Comparison of ENCODE assay signal across 8 cellular contexts in genomic region chr1:113677250-113678158, GRCh38.
DNase-seq lines count a peak whose midpoint lies in the region; ATAC-seq, FAIRE-seq and TF ChIP-seq lines count a peak whose summit lies in the region.

No MANE protein-coding gene starts in this region.

- CTCF ChIA-PET in CD8-positive, alpha-beta T cell (lab: Charles Lee): interaction anchor here (1.0 to 1.7 kb wide), 7 partner anchors 536 to 961 kb away, joined by 3 to 8 read pairs (median 4); partner anchors contain the start of gene LRIG2
- CTCF ChIA-PET in MCF 10A (lab: Yijun Ruan, JAX): interaction anchor here (0.6 to 12.5 kb wide), 12 partner anchors 9 to 605 kb away, joined by 3 to 153 read pairs (median 3); no protein-coding TSS in a partner anchor

- no peaks in the 10 kb centered on the region for H3K4me1 ChIP-seq in CD8-positive, alpha-beta T cell (ENCODE audit: insufficient read depth, low read length)
- H3K4me1 ChIP-seq in upper lobe of left lung: peaks cover 4 to 8% (median 5%) of the 10 kb centered on the region in 4 donors

- no peak for DNase-seq in CD8-positive, alpha-beta T cell
- DNase-seq in H54 (ENCODE audit: insufficient read length, low spot score) (no peak), NCI-H526 treated with DMSO at 0.1 percent for 48 hours (lab: John Stamatoyannopoulos, UW) (peak; percentile 46), MCF 10A (ENCODE audit: unreplicated experiment) (peak; percentile 52), kidney epithelial cell (ENCODE audit: low read depth) (no peak), upper lobe of left lung (no peak)

- H3K4me3 Mint-ChIP-seq in CD8-positive, alpha-beta T cell: no peak overlapping the region
- H3K4me3 Mint-ChIP-seq in MCF 10A (ENCODE audit: unreplicated experiment): no peak overlapping the region

- FAIRE-seq in H54 (lab: Jason Lieb, UNC): peak; percentile 48

- WGBS in upper lobe of left lung, 2 donors: 39 to 41% methylated on average over 7 of the region's 7 CpGs

- H3K27me3 ChIP-seq in CD8-positive, alpha-beta T cell (ENCODE audit: insufficient read depth, low read length): no peaks in the 10 kb centered on the region
- H3K27me3 ChIP-seq in kidney epithelial cell (ENCODE audit: control insufficient read depth, insufficient read depth, low read length) (no peaks in the 10 kb centered on the region), upper lobe of left lung (no peaks in the 10 kb centered on the region)

- TF ChIP-seq POLR2A in H54 (IDR thresholded peaks at IDR 0.05; ENCODE audit: low read depth, low read length): no peak
- TF ChIP-seq POLR2A in upper lobe of left lung (IDR thresholded peaks at IDR 0.05): no peak

- intact Hi-C loops in CD8-positive, alpha-beta T cell (cut with DNase I, micrococcal nuclease): loop anchor here (1.0 to 10.0 kb wide), 5 partner anchors 537 to 961 kb away; partner anchors contain the start of gene LRIG2 (in 1 of the 2)
- intact Hi-C loops in MCF 10A (cut with micrococcal nuclease): loop anchor here (1.0 to 2.0 kb wide), 3 partner anchors 224 to 537 kb away; partner anchors contain the start of gene MAGI3

- POLR2A ChIA-PET in CD8-positive, alpha-beta T cell (lab: Charles Lee): no interaction called here
- POLR2A ChIA-PET in MCF 10A (lab: Yijun Ruan, JAX): interaction anchor here (0.7 to 2.3 kb wide), 4 partner anchors 225 to 537 kb away, joined by 3 to 8 read pairs (median 3); no protein-coding TSS in a partner anchor

- no peak overlapping the region for H3K27ac ChIP-seq in CD8-positive, alpha-beta T cell (ENCODE audit: low read depth, low read length)
- H3K27ac ChIP-seq in upper lobe of left lung: no peak overlapping the region

- H3K9me3 Mint-ChIP-seq in CD8-positive, alpha-beta T cell: no peaks in the 10 kb centered on the region
- no peaks in the 10 kb centered on the region for H3K9me3 Mint-ChIP-seq in MCF 10A (ENCODE audit: unreplicated experiment)

- no peaks in the 10 kb centered on the region for H3K4me1 Mint-ChIP-seq in CD8-positive, alpha-beta T cell (ENCODE audit: low read depth)
- peaks cover 16% of the 10 kb centered on the region for H3K4me1 Mint-ChIP-seq in MCF 10A (ENCODE audit: insufficient read depth, unreplicated experiment)

- TF ChIP-seq CTCF in CD8-positive, alpha-beta T cell (IDR thresholded peaks at IDR 0.05): peak; percentile 70
- TF ChIP-seq CTCF in MCF 10A (IDR thresholded peaks at IDR 0.05; ENCODE audit: unreplicated experiment) (peak; percentile 50), kidney epithelial cell (IDR thresholded peaks at IDR 0.05; ENCODE audit: insufficient read depth, low read length, poor library complexity, severe bottlenecking) (peak; percentile 32), upper lobe of left lung (IDR thresholded peaks at IDR 0.05) (peak in 5 of 6 experiments; percentile 17 to 49 (median 37))

- no peak for TF ChIP-seq EP300 in upper lobe of left lung (IDR thresholded peaks at IDR 0.05)

- H3K27ac Mint-ChIP-seq in CD8-positive, alpha-beta T cell: no peak overlapping the region
- H3K27ac Mint-ChIP-seq in MCF 10A (ENCODE audit: low read depth, unreplicated experiment): peak overlapping the region; percentile 61

- H3K9me3 ChIP-seq in CD8-positive, alpha-beta T cell (ENCODE audit: low read length): no peaks in the 10 kb centered on the region
- H3K9me3 ChIP-seq in upper lobe of left lung: no peaks in the 10 kb centered on the region

- no peaks in the 10 kb centered on the region for H3K27me3 Mint-ChIP-seq in CD8-positive, alpha-beta T cell (ENCODE audit: low read depth)
- H3K27me3 Mint-ChIP-seq in MCF 10A (ENCODE audit: insufficient read depth, unreplicated experiment): no peaks in the 10 kb centered on the region

- H3K36me3 ChIP-seq in CD8-positive, alpha-beta T cell (ENCODE audit: insufficient read depth, low read length): no peaks in the 10 kb centered on the region
- H3K36me3 ChIP-seq in kidney epithelial cell (ENCODE audit: control insufficient read depth, insufficient read depth, low read length) (no peaks in the 10 kb centered on the region), upper lobe of left lung (peaks cover 3 to 18% (median 9%) of the 10 kb centered on the region in 4 donors)

- no peak overlapping the region for H3K4me3 ChIP-seq in CD8-positive, alpha-beta T cell (ENCODE audit: low read depth, low read length)
- H3K4me3 ChIP-seq in kidney epithelial cell (ENCODE audit: low read depth, low read length): no peak overlapping the region
- H3K4me3 ChIP-seq in upper lobe of left lung: no peak overlapping the region

- no TSS peak for BruUV-seq in MCF 10A (replicated peaks; lab: Mats Ljungman, UMichigan)

- peak; percentile 57 for ATAC-seq in CD8-positive, alpha-beta T cell
- peak in 1 of 2 donors; percentile 47 for ATAC-seq in upper lobe of left lung (ENCODE audit: low FRiP score in 2 of 2)
- no peak for ATAC-seq in GM19467 (IDR thresholded peaks at IDR 0.05; ENCODE audit: unreplicated experiment)
- no peak for ATAC-seq in GM18511 (IDR thresholded peaks at IDR 0.05; ENCODE audit: unreplicated experiment)

- H3K36me3 Mint-ChIP-seq in CD8-positive, alpha-beta T cell: no peaks in the 10 kb centered on the region
- H3K36me3 Mint-ChIP-seq in MCF 10A (ENCODE audit: insufficient read depth, unreplicated experiment): peaks cover 28% of the 10 kb centered on the region

Comparison
In these comparisons a context has a peak if more than half of its experiments do, and no peak if none do; other contexts are left out.
1. DNase-seq: peak in NCI-H526 treated with DMSO at 0.1 percent for 48 hours (single experiment) and MCF 10A (single experiment); none in CD8-positive, alpha-beta T cell (0 of 7), H54 (single experiment), kidney epithelial cell (single experiment) and upper lobe of left lung (0 of 2).
2. Peak in every context shown above with its lines, with median percentiles within 50 percentile points of each other: CTCF ChIP-seq.